In genomic region chr17:65048441-65048840, GRCh38 we compare ENCODE assay signal across 15 cellular contexts. TPM values are rescaled to one million over a fixed set of nuclear protein-coding genes. Genes with fewer than 3 reads are reported as not detected.
DNase-seq lines count a peak whose midpoint lies in the region; ATAC-seq and TF ChIP-seq lines count a peak whose summit lies in the region.
"Had no signal": no experiment of that assay in that cellular context is flagged by ENCODE, and none has a peak within 500 bp of the region (broad histone marks: within the 10 kb centered on the region; RNA-seq: fewer than 3 reads in every experiment).

No MANE protein-coding gene starts in this region.

- POLR2A ChIA-PET in SK-N-SH (lab: Yijun Ruan, JAX) = interaction anchor here (1.3 kb wide), 1 partner anchor 8 kb away, joined by 3 read pairs; the partner anchor contains the start of gene GNA13

- TF ChIP-seq CTCF in thoracic aorta (IDR thresholded peaks at IDR 0.05) (no peak), SK-N-SH (IDR thresholded peaks at IDR 0.05) (no peak)

- H3K4me1 Mint-ChIP-seq in activated T-cell treated with anti-CD3 and anti-CD28 coated beads, Interleukin-2, amount 50 U/mL, for 24 hours (ENCODE audit: low read depth) = peaks cover 85% of the 10 kb centered on the region
- H3K4me1 Mint-ChIP-seq in activated naive CD8-positive, alpha-beta T cell treated with anti-CD3 and anti-CD28 coated beads for 36 hours = peaks cover 70% of the 10 kb centered on the region

- H4K20me1 ChIP-seq in SK-N-SH (ENCODE audit: insufficient read depth) = peaks cover 66% of the 10 kb centered on the region

- peaks cover 18% of the 10 kb centered on the region for H3F3A ChIP-seq in SK-N-SH (replicated peaks; ENCODE audit: insufficient read depth)

- H3K9ac ChIP-seq in mucosa of stomach (ENCODE audit: low read length) (peak overlapping the region; percentile 22), SK-N-SH (no peak overlapping the region)

- H2AFZ ChIP-seq in SK-N-SH (ENCODE audit: low read depth) = no peak overlapping the region

- H3K9me3 Mint-ChIP-seq in activated T-cell treated with anti-CD3 and anti-CD28 coated beads, Interleukin-2, amount 50 U/mL, for 24 hours = no peaks in the 10 kb centered on the region
- H3K9me3 Mint-ChIP-seq in activated naive CD8-positive, alpha-beta T cell treated with anti-CD3 and anti-CD28 coated beads for 36 hours = no peaks in the 10 kb centered on the region
- H3K9me3 Mint-ChIP-seq: activated CD4-positive, alpha-beta T cell treated with anti-CD3 and anti-CD28 coated beads, Interleukin-2, amount 10 ng/mL, durations not matched to agents 24 days and 14 days had no signal

- H3K36me3 Mint-ChIP-seq in activated T-cell treated with anti-CD3 and anti-CD28 coated beads, Interleukin-2, amount 50 U/mL, for 24 hours (ENCODE audit: low read depth) = peaks cover 95% of the 10 kb centered on the region
- peaks cover 67% of the 10 kb centered on the region for H3K36me3 Mint-ChIP-seq in activated naive CD8-positive, alpha-beta T cell treated with anti-CD3 and anti-CD28 coated beads for 36 hours

- no peak overlapping the region for H3K4me3 ChIP-seq in mucosa of stomach (ENCODE audit: low read length)
- H3K4me3 ChIP-seq in thoracic aorta = peak overlapping the region; percentile 18
- H3K4me3 ChIP-seq in SK-N-SH (ENCODE audit: low read depth in 2 of 2, low read length in 1 of 2) = no peak overlapping the region
- H3K4me3 ChIP-seq: heart right ventricle had no signal

- H3K4me2 ChIP-seq in SK-N-SH = no peak overlapping the region

- H3K27ac ChIP-seq in thoracic aorta = peak overlapping the region in 1 of 2 donors; percentile 43
- no peak overlapping the region for H3K27ac ChIP-seq in SK-N-SH (ENCODE audit: low read depth in 2 of 2, low read length in 1 of 2)

- no peak for TF ChIP-seq RAD21 in SK-N-SH (IDR thresholded peaks at IDR 0.05; ENCODE audit: low read length)

- H3K27me3 ChIP-seq in mucosa of stomach (ENCODE audit: control insufficient read depth, insufficient read depth, low read length) (no peaks in the 10 kb centered on the region), thoracic aorta (replicated peaks; ENCODE audit: insufficient read depth) (no peaks in the 10 kb centered on the region), SK-N-SH (ENCODE audit: insufficient read depth) (no peaks in the 10 kb centered on the region)
- H3K27me3 ChIP-seq: heart right ventricle had no signal

- H3K79me2 ChIP-seq in SK-N-SH (ENCODE audit: insufficient read depth) = peaks cover 100% of the 10 kb centered on the region

- H3K27me3 Mint-ChIP-seq in activated T-cell treated with anti-CD3 and anti-CD28 coated beads, Interleukin-2, amount 50 U/mL, for 24 hours = no peaks in the 10 kb centered on the region
- H3K27me3 Mint-ChIP-seq in activated naive CD8-positive, alpha-beta T cell treated with anti-CD3 and anti-CD28 coated beads for 36 hours = no peaks in the 10 kb centered on the region
- H3K27me3 Mint-ChIP-seq: activated CD4-positive, alpha-beta T cell treated with anti-CD3 and anti-CD28 coated beads, Interleukin-2, amount 10 ng/mL, durations not matched to agents 24 days and 14 days had no signal

- H3K36me3 ChIP-seq in mucosa of stomach (ENCODE audit: control insufficient read depth, insufficient read depth, low read length) = no peaks in the 10 kb centered on the region
- H3K36me3 ChIP-seq in thoracic aorta = peaks cover 7% of the 10 kb centered on the region
- H3K36me3 ChIP-seq in SK-N-SH (replicated peaks in 1 of 2; ENCODE audit: control insufficient read depth in 1 of 2, insufficient read depth in 2 of 2, low read length in 1 of 2) = peaks cover 46 to 84% of the 10 kb centered on the region in 2 experiments

- H3K4me3 Mint-ChIP-seq in activated T-cell treated with anti-CD3 and anti-CD28 coated beads, Interleukin-2, amount 50 U/mL, for 24 hours = no peak overlapping the region
- H3K4me3 Mint-ChIP-seq in activated naive CD8-positive, alpha-beta T cell treated with anti-CD3 and anti-CD28 coated beads for 36 hours = no peak overlapping the region

- CTCF ChIA-PET in SK-N-SH (lab: Yijun Ruan, JAX) = interaction anchor here (1.1 to 1.6 kb wide), 4 partner anchors 20 to 89 kb away, joined by 3 to 5 read pairs (median 4); partner anchors contain the start of gene RGS9

- no peak for TF ChIP-seq EP300 in SK-N-SH (IDR thresholded peaks at IDR 0.05; ENCODE audit: borderline replicate concordance in 1 of 2, low read depth in 1 of 2, low read length in 1 of 2)

- DNase-seq in activated T-cell treated with anti-CD3 and anti-CD28 coated beads, Interleukin-2, amount 50 U/mL, for 24 hours = no peak
- DNase-seq in activated T-cell treated with anti-CD3 and anti-CD28 coated beads, Interleukin-2, amount 50 U/mL, for 48 hours = no peak
- no peak for DNase-seq in activated naive CD8-positive, alpha-beta T cell treated with anti-CD3 and anti-CD28 coated beads for 36 hours
- DNase-seq in thoracic aorta (ENCODE audit: low spot score) (no peak), SK-N-SH (no peak), COLO829 (ENCODE audit: low spot score) (no peak), NCI-H69 (lab: John Stamatoyannopoulos, UW) (no peak)
- DNase-seq: activated naive CD4-positive, alpha-beta T cell treated with anti-CD3 and anti-CD28 coated beads, Interleukin-2, amount 50 U/mL, for 16 hours; DMS53; heart right ventricle; mammary epithelial cell; NCI-H1048; NCI-H524 had no signal

- H3K27ac Mint-ChIP-seq in activated T-cell treated with anti-CD3 and anti-CD28 coated beads, Interleukin-2, amount 50 U/mL, for 24 hours = peak overlapping the region; percentile 64
- peak overlapping the region; percentile 72 for H3K27ac Mint-ChIP-seq in activated naive CD8-positive, alpha-beta T cell treated with anti-CD3 and anti-CD28 coated beads for 36 hours

- H3K9me2 ChIP-seq in SK-N-SH = no peaks in the 10 kb centered on the region

- no peak for ATAC-seq in thoracic aorta (ENCODE audit: insufficient number of reproducible peaks, low FRiP score, low read depth)

- 92% methylated on average over 2 of the region's 2 CpGs for WGBS in SK-N-SH (ENCODE audit: low lambda C conversion rate)

- no peaks in the 10 kb centered on the region for H3K9me3 ChIP-seq in mucosa of stomach (ENCODE audit: control insufficient read depth, low read length)
- no peaks in the 10 kb centered on the region for H3K9me3 ChIP-seq in thoracic aorta
- H3K9me3 ChIP-seq in SK-N-SH = 0 out of 2 replicates have a peak, but pooled peaks cover 4% of the 10 kb centered on the region
- H3K9me3 ChIP-seq: heart right ventricle had no signal

- H3K4me1 ChIP-seq in mucosa of stomach (ENCODE audit: control insufficient read depth, insufficient read depth, low read length) (peaks cover 10% of the 10 kb centered on the region), thoracic aorta (ENCODE audit: control insufficient read depth in 1 of 2, low read depth in 2 of 2) (peaks cover 39 to 72% of the 10 kb centered on the region in 2 donors), SK-N-SH (ENCODE audit: control insufficient read depth in 1 of 2, insufficient read depth in 2 of 2, low read depth in 1 of 2, low read length in 1 of 2) (peaks cover 0 to 1% of the 10 kb centered on the region in 2 experiments; a peak in 1 of 4 replicates)

TF ChIP-seq in SK-N-SH, 30 proteins besides CTCF, POLR2A, EP300 and RAD21:
- TF ChIP-seq MAX (IDR thresholded peaks at IDR 0.05; ENCODE audit: low read depth) (no peak), RXRA (IDR thresholded peaks at IDR 0.05; ENCODE audit: borderline replicate concordance, low read depth) (no peak), POLR2AphosphoS5 (IDR thresholded peaks at IDR 0.05; ENCODE audit: low read depth, low read length) (no peak), PBX3 (IDR thresholded peaks at IDR 0.05) (no peak), SMC3 (IDR thresholded peaks at IDR 0.05; ENCODE audit: low read depth, low read length) (no peak), FOSL2 (IDR thresholded peaks at IDR 0.05; ENCODE audit: borderline replicate concordance, low read depth) (no peak), FOXJ3 (CRISPR knock-in tag; IDR thresholded peaks at IDR 0.05) (no peak), JUND (IDR thresholded peaks at IDR 0.05) (no peak), CHD2 (IDR thresholded peaks at IDR 0.05; ENCODE audit: low read length, partially characterized antibody) (no peak), MXI1 (IDR thresholded peaks at IDR 0.05; ENCODE audit: low read depth, low read length) (no peak), TAF1 (IDR thresholded peaks at IDR 0.05; ENCODE audit: borderline replicate concordance, low read depth, low read length) (no peak), GABPA (IDR thresholded peaks at IDR 0.05; ENCODE audit: low read depth) (no peak), YY1 (IDR thresholded peaks at IDR 0.05; ENCODE audit: low read depth) (no peak), EZH2phosphoT487 (IDR thresholded peaks at IDR 0.05; ENCODE audit: borderline replicate concordance, low read depth) (no peak), TEAD4 (IDR thresholded peaks at IDR 0.05; ENCODE audit: borderline replicate concordance, insufficient read depth) (no peak), MEF2A (IDR thresholded peaks at IDR 0.05; ENCODE audit: borderline replicate concordance, low read depth) (no peak)

RNA-seq across cellular contexts. Expression of gene GNA13, which starts 8.1 kb away (rescaled TPM):
- 10 to 100 TPM; 53.8 to 54.2 TPM for total RNA-seq in activated naive CD8-positive, alpha-beta T cell treated with anti-CD3 and anti-CD28 coated beads for 36 hours
- 10 to 100 TPM; 51.7 to 68.1 TPM for total RNA-seq in thoracic aorta
- polyA plus RNA-seq in SK-N-SH (2012; rRNA removed) = 14.5 and 19.0 TPM in 2 replicates
- 23.4 and 24.8 TPM in 2 replicates for polyA plus RNA-seq in SK-N-SH (2012; cell fraction: cytosol; rRNA removed)
- 6.3 and 13.2 TPM in 2 replicates for polyA plus RNA-seq in SK-N-SH (2012; cell fraction: nucleus; rRNA removed)
